Comparison of ENCODE assay signal across 15 cellular contexts in genomic region chr6:5580736-5581568, GRCh38.
DNase-seq lines count a peak whose midpoint lies in the region; ATAC-seq and TF ChIP-seq lines count a peak whose summit lies in the region.
"Had no signal": no experiment of that assay in that cellular context is flagged by ENCODE, and none has a peak within 500 bp of the region (broad histone marks: within the 10 kb centered on the region; RNA-seq: fewer than 3 reads in every experiment).

No MANE protein-coding gene starts in this region.

- H3K9me2 ChIP-seq in Karpas-422 (replicated peaks; ENCODE audit: insufficient read depth, low read length) = no peaks in the 10 kb centered on the region

- peaks cover 24% of the 10 kb centered on the region for H3K4me1 Mint-ChIP-seq in activated naive CD8-positive, alpha-beta T cell (ENCODE audit: low read depth)
- peaks cover 10 to 29% of the 10 kb centered on the region in 2 donors for H3K4me1 Mint-ChIP-seq in stimulated activated naive B cell treated with anti-CD40 and anti-IgM and Interleukin-4, amounts not matched to agents 10 μg/mL and 1 μg/mL and 100 μg/mL, for 72 hours
- H3K4me1 Mint-ChIP-seq in glutamatergic neuron (ENCODE audit: low read depth, unreplicated experiment) = peaks cover 2% of the 10 kb centered on the region

- H3K27ac Mint-ChIP-seq in activated naive CD8-positive, alpha-beta T cell = peak overlapping the region; percentile 91
- H3K27ac Mint-ChIP-seq in stimulated activated naive B cell treated with anti-CD40 and anti-IgM and Interleukin-4, amounts not matched to agents 10 μg/mL and 1 μg/mL and 100 μg/mL, for 72 hours = peak overlapping the region; percentile 86
- no peak overlapping the region for H3K27ac Mint-ChIP-seq in glutamatergic neuron (ENCODE audit: unreplicated experiment)

- H3K4me3 Mint-ChIP-seq in activated naive CD8-positive, alpha-beta T cell = peak overlapping the region; percentile 63
- H3K4me3 Mint-ChIP-seq in stimulated activated naive B cell treated with anti-CD40 and anti-IgM and Interleukin-4, amounts not matched to agents 10 μg/mL and 1 μg/mL and 100 μg/mL, for 72 hours = peak overlapping the region; percentile 33 to 49
- no peak overlapping the region for H3K4me3 Mint-ChIP-seq in glutamatergic neuron (ENCODE audit: unreplicated experiment)
- H3K4me3 Mint-ChIP-seq: immature natural killer cell had no signal

- ATAC-seq in stimulated activated naive B cell treated with anti-CD40 and anti-IgM and Interleukin-4, amounts not matched to agents 10 μg/mL and 1 μg/mL and 100 μg/mL, for 72 hours (replicated peaks) = peak; percentile 98
- ATAC-seq in GM18867 (IDR thresholded peaks at IDR 0.05; ENCODE audit: unreplicated experiment) = no peak
- ATAC-seq: gastrocnemius medialis had no signal

- 0 out of 2 replicates have a peak overlapping the region, but pooled peaks have one; percentile 2 for H2AFZ ChIP-seq in Karpas-422 (ENCODE audit: low read length)

- no peak overlapping the region for H3K4me2 ChIP-seq in Karpas-422 (ENCODE audit: low read depth, low read length, poor library complexity, severe bottlenecking)

- no peaks in the 10 kb centered on the region for H3K27me3 ChIP-seq in Karpas-422 (ENCODE audit: low read length)
- H3K27me3 ChIP-seq: gastrocnemius medialis had no signal

- no peak overlapping the region; the same call in 1 of the 2 replicates for H3K4me3 ChIP-seq in Karpas-422 (ENCODE audit: low read length)
- H3K4me3 ChIP-seq: SK-N-MC had no signal

- H4K20me1 ChIP-seq in Karpas-422 (ENCODE audit: insufficient read depth, low read depth, low read length) = no peaks in the 10 kb centered on the region

- peaks cover 5% of the 10 kb centered on the region for H3K4me1 ChIP-seq in Karpas-422 (ENCODE audit: low read length)

- H3K36me3 ChIP-seq in Karpas-422 (ENCODE audit: insufficient read depth, low read length) = no peaks in the 10 kb centered on the region
- H3K36me3 ChIP-seq: gastrocnemius medialis, WERI-Rb-1 had no signal

- no peaks in the 10 kb centered on the region for H3K27me3 Mint-ChIP-seq in activated naive CD8-positive, alpha-beta T cell
- no peaks in the 10 kb centered on the region for H3K27me3 Mint-ChIP-seq in stimulated activated naive B cell treated with anti-CD40 and anti-IgM and Interleukin-4, amounts not matched to agents 10 μg/mL and 1 μg/mL and 100 μg/mL, for 72 hours
- no peaks in the 10 kb centered on the region for H3K27me3 Mint-ChIP-seq in glutamatergic neuron (ENCODE audit: unreplicated experiment)

- no peak overlapping the region for H3K27ac ChIP-seq in Karpas-422 (ENCODE audit: low read length)
- H3K27ac ChIP-seq: gastrocnemius medialis, SK-N-MC, WERI-Rb-1 had no signal

- no peaks in the 10 kb centered on the region; the same call in 1 of the 2 replicates for H3K9me3 ChIP-seq in Karpas-422 (ENCODE audit: low read length)
- H3K9me3 ChIP-seq: gastrocnemius medialis had no signal

- H3K9ac ChIP-seq in Karpas-422 (ENCODE audit: low read length) = peak overlapping the region; percentile 14; the same call in 1 of the 2 replicates

- peaks cover 2% of the 10 kb centered on the region for H3K9me3 Mint-ChIP-seq in activated naive CD8-positive, alpha-beta T cell (ENCODE audit: low read depth)
- peaks cover 1 to 2% of the 10 kb centered on the region in 2 donors for H3K9me3 Mint-ChIP-seq in stimulated activated naive B cell treated with anti-CD40 and anti-IgM and Interleukin-4, amounts not matched to agents 10 μg/mL and 1 μg/mL and 100 μg/mL, for 72 hours
- H3K9me3 Mint-ChIP-seq in glutamatergic neuron (ENCODE audit: unreplicated experiment) = no peaks in the 10 kb centered on the region

- peak; percentile 59 for DNase-seq in activated CD8-positive, alpha-beta memory T cell treated with anti-CD3 and anti-CD28 coated beads for 24 hours
- no peak for DNase-seq in activated CD8-positive, alpha-beta memory T cell treated with anti-CD3 and anti-CD28 coated beads, Interleukin-2, amount 50 U/mL, for 48 hours
- DNase-seq in Karpas-422 (no peak), putamen (ENCODE audit: low spot score) (no peak), glutamatergic neuron (no peak)
- peak; percentile 43 for DNase-seq in stimulated activated naive B cell treated with anti-CD40 and anti-IgM and Interleukin-4, amounts not matched to agents 10 μg/mL and 1 μg/mL and 100 μg/mL, for 72 hours
- DNase-seq: caudate nucleus, gastrocnemius medialis, immature natural killer cell, midbrain, NCI-H2171, WERI-Rb-1 had no signal

- peaks cover 2% of the 10 kb centered on the region for H3K36me3 Mint-ChIP-seq in activated naive CD8-positive, alpha-beta T cell
- H3K36me3 Mint-ChIP-seq in stimulated activated naive B cell treated with anti-CD40 and anti-IgM and Interleukin-4, amounts not matched to agents 10 μg/mL and 1 μg/mL and 100 μg/mL, for 72 hours = peaks cover 9 to 10% of the 10 kb centered on the region in 2 donors
- peaks cover 16% of the 10 kb centered on the region for H3K36me3 Mint-ChIP-seq in glutamatergic neuron (ENCODE audit: unreplicated experiment)

- no peaks in the 10 kb centered on the region for H3K79me2 ChIP-seq in Karpas-422 (ENCODE audit: low read length)

- no peak for TF ChIP-seq CTCF in glutamatergic neuron (IDR thresholded peaks at IDR 0.05; ENCODE audit: partially characterized antibody, unreplicated experiment)

Comparison
In these comparisons a context has a peak if more than half of its experiments do, and no peak if none do; other contexts are left out.
1. DNase-seq: peak in activated CD8-positive, alpha-beta memory T cell treated with anti-CD3 and anti-CD28 coated beads for 24 hours (single experiment) and stimulated activated naive B cell treated with anti-CD40 and anti-IgM and Interleukin-4, amounts not matched to agents 10 μg/mL and 1 μg/mL and 100 μg/mL, for 72 hours (single experiment); none in activated CD8-positive, alpha-beta memory T cell treated with anti-CD3 and anti-CD28 coated beads, Interleukin-2, amount 50 U/mL, for 48 hours (single experiment), Karpas-422 (single experiment), putamen (single experiment) and glutamatergic neuron (single experiment).